Comparison of ENCODE assay signal across 14 cellular contexts in the genomic region with DNA sequence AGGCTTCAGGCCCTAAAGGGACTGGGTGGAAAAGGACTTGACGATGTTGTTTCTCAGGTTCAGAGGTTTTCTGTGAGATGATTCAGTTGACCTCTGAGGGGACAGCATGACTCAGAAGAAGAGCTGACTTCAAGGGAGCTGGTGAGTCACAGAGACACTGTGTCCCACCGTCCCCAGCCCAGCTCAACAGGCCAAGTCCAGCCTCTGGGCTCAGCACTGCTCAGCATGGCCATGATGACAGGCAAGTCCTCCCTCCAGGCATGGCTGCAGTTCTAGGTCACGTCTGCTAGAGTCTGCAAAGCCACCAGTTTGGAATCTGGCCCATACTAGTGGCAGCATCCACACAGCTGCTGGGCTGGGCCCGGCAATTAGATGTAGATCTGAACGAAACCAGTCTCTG. TPM values are rescaled to one million over a fixed set of nuclear protein-coding genes. Genes with fewer than 3 reads are reported as not detected.
DNase-seq lines count a peak whose midpoint lies in the region; ATAC-seq and TF ChIP-seq lines count a peak whose summit lies in the region.
"Had no signal": no experiment of that assay in that cellular context is flagged by ENCODE, and none has a peak within 500 bp of the region (broad histone marks: within the 10 kb centered on the region; RNA-seq: fewer than 3 reads in every experiment).

No MANE protein-coding gene starts in this region.

- H3K27me3 ChIP-seq in IMR-90 (ENCODE audit: control insufficient read depth, insufficient read depth, low read length) = peaks cover 32% of the 10 kb centered on the region; the same call in 1 of the 2 replicates
- H3K27me3 ChIP-seq in mammary epithelial cell (ENCODE audit: insufficient read depth, low read length) = no peaks in the 10 kb centered on the region
- H3K27me3 ChIP-seq: right atrium auricular region had no signal

- no peaks in the 10 kb centered on the region for H3K27me3 Mint-ChIP-seq in activated T-cell treated with anti-CD3 and anti-CD28 coated beads, Interleukin-2, amount 50 U/mL, for 4 hours (ENCODE audit: low read depth)
- peaks cover 4% of the 10 kb centered on the region for H3K27me3 Mint-ChIP-seq in T-helper 2 cell treated with Interferon-gamma antibody and Interleukin-4, amounts not matched to agents 5 μg/mL and 100 μg/mL, for 36 hours (ENCODE audit: low read depth)

- H3K79me2 ChIP-seq in mammary epithelial cell (ENCODE audit: insufficient read depth, low read length) = peaks cover 37% of the 10 kb centered on the region

- CTCF ChIA-PET in IMR-90 (lab: Yijun Ruan, JAX) (interaction anchor here (0.6 kb wide), 1 partner anchor 1715 kb away, joined by 5 read pairs; no protein-coding TSS in a partner anchor), mammary epithelial cell (lab: Charles Lee; ENCODE audit: low non-redundant PET) (no interaction called here)

- no peaks in the 10 kb centered on the region for H3K79me1 ChIP-seq in IMR-90 (ENCODE audit: low read depth in 1 of 2, low read length in 2 of 2)

- H3K27ac Mint-ChIP-seq in T-helper 2 cell treated with Interferon-gamma antibody and Interleukin-4, amounts not matched to agents 5 μg/mL and 100 μg/mL, for 36 hours = no peak overlapping the region
- H3K27ac Mint-ChIP-seq: CD8-positive, alpha-beta T cell; T-helper 17 cell had no signal

- no peak overlapping the region for H4K91ac ChIP-seq in IMR-90 (ENCODE audit: insufficient read depth, low read depth, low read length)

- in situ Hi-C loops in IMR-90 (cut with MboI; ENCODE audit: low sequenced_read_pairs) (no loop called here), mammary epithelial cell (cut with MboI; ENCODE audit: low sequenced_read_pairs in 2 of 2) (no loop called here)

- POLR2A ChIA-PET in IMR-90 (lab: Charles Lee; ENCODE audit: unreplicated experiment) = no interaction called here

- H3K4me2 ChIP-seq in IMR-90 (ENCODE audit: low read depth, low read length) = no peak overlapping the region
- peak overlapping the region; percentile 10 for H3K4me2 ChIP-seq in mammary epithelial cell (ENCODE audit: insufficient read depth, low read depth, low read length)

- H3K4me3 ChIP-seq in IMR-90 (ENCODE audit: insufficient read depth, low read depth, low read length) (no peak overlapping the region), mammary epithelial cell (replicated peaks in 1 of 3; ENCODE audit: insufficient read depth in 1 of 3, low read depth in 2 of 3, low read length in 3 of 3) (no peak overlapping the region)
- H3K4me3 ChIP-seq: right atrium auricular region had no signal

- no peak overlapping the region for H3K14ac ChIP-seq in IMR-90 (replicated peaks; ENCODE audit: low read depth, low read length)

- H2AK5ac ChIP-seq in IMR-90 (ENCODE audit: low read depth, low read length) = no peak overlapping the region

- no peak overlapping the region for H3K18ac ChIP-seq in IMR-90 (ENCODE audit: low read depth, low read length)

- TF ChIP-seq POLR2A in IMR-90 (IDR thresholded peaks at IDR 0.05; ENCODE audit: low read depth, low read length) = no peak

- H3K9me1 ChIP-seq in IMR-90 (ENCODE audit: insufficient read depth, low read length) = no peaks in the 10 kb centered on the region

- H3K36me3 Mint-ChIP-seq in activated T-cell treated with anti-CD3 and anti-CD28 coated beads, Interleukin-2, amount 50 U/mL, for 4 hours (ENCODE audit: insufficient read depth) = no peaks in the 10 kb centered on the region
- H3K36me3 Mint-ChIP-seq in T-helper 2 cell treated with Interferon-gamma antibody and Interleukin-4, amounts not matched to agents 5 μg/mL and 100 μg/mL, for 36 hours (ENCODE audit: low read depth) = no peaks in the 10 kb centered on the region
- H3K36me3 Mint-ChIP-seq: CD8-positive, alpha-beta T cell had no signal

- H4K5ac ChIP-seq in IMR-90 (ENCODE audit: low read depth, low read length) = no peak overlapping the region

- H3K56ac ChIP-seq in IMR-90 (ENCODE audit: extremely low read depth, insufficient read depth, low read length) = no peak overlapping the region

- no peak overlapping the region for H2BK120ac ChIP-seq in IMR-90 (ENCODE audit: low read depth, low read length)

- H3K9me3 Mint-ChIP-seq in activated T-cell treated with anti-CD3 and anti-CD28 coated beads, Interleukin-2, amount 50 U/mL, for 4 hours = no peaks in the 10 kb centered on the region
- H3K9me3 Mint-ChIP-seq in T-helper 2 cell treated with Interferon-gamma antibody and Interleukin-4, amounts not matched to agents 5 μg/mL and 100 μg/mL, for 36 hours = no peaks in the 10 kb centered on the region
- H3K9me3 Mint-ChIP-seq: CD8-positive, alpha-beta T cell had no signal

- DNase-seq in Daoy (ENCODE audit: low read depth) = peak; percentile 29
- peak; percentile 25 for DNase-seq in IMR-90
- peak; percentile 87 for DNase-seq in mammary epithelial cell
- DNase-seq in myocyte (ENCODE audit: low read depth) = peak; percentile 68
- no peak for DNase-seq in AG08396 (ENCODE audit: low spot score)
- no peak for DNase-seq in UCSD-AML1 (lab: John Stamatoyannopoulos, UW; ENCODE audit: unreplicated experiment)
- no peak for DNase-seq in activated T-cell treated with anti-CD3 and anti-CD28 coated beads, Interleukin-2, amount 50 U/mL, for 4 hours
- DNase-seq in T-helper 2 cell treated with Interferon-gamma antibody and Interleukin-4, amounts not matched to agents 5 μg/mL and 100 μg/mL, for 36 hours (ENCODE audit: low spot score) = no peak
- DNase-seq: CD8-positive, alpha-beta T cell; central memory CD4-positive, alpha-beta T cell; glutamatergic neuron; NCI-H82; T-helper 17 cell had no signal

- H2BK5ac ChIP-seq in IMR-90 (ENCODE audit: low read depth, low read length, poor library complexity, severe bottlenecking) = no peak overlapping the region

- H2AFZ ChIP-seq in IMR-90 (replicated peaks; ENCODE audit: low read length, poor library complexity) (peak overlapping the region; percentile 58), mammary epithelial cell (ENCODE audit: low read depth, low read length) (no peak overlapping the region)

- H3K23ac ChIP-seq in IMR-90 (ENCODE audit: low read depth, low read length) = no peak overlapping the region

- TF ChIP-seq RAD21 in IMR-90 (IDR thresholded peaks at IDR 0.05; ENCODE audit: low read length) = no peak

- H3K27ac ChIP-seq in IMR-90 (ENCODE audit: insufficient read depth, low read length) (no peak overlapping the region), mammary epithelial cell (ENCODE audit: insufficient read depth, low read depth, low read length) (peak overlapping the region; percentile 37)
- H3K27ac ChIP-seq: right atrium auricular region had no signal

- no peak overlapping the region for H4K8ac ChIP-seq in IMR-90 (ENCODE audit: low read depth in 2 of 2, low read length in 2 of 2)

- H3K9ac ChIP-seq in IMR-90 (ENCODE audit: low read depth, low read length) (no peak overlapping the region), mammary epithelial cell (ENCODE audit: insufficient read depth, low read length) (no peak overlapping the region)

- H3K36me3 ChIP-seq in IMR-90 (ENCODE audit: control insufficient read depth, insufficient read depth, low read length) = no peaks in the 10 kb centered on the region
- H3K36me3 ChIP-seq in mammary epithelial cell (ENCODE audit: insufficient read depth, low read length) = peaks cover 30% of the 10 kb centered on the region
- H3K36me3 ChIP-seq: right atrium auricular region had no signal

- H3K9me3 ChIP-seq in IMR-90 (ENCODE audit: control insufficient read depth, insufficient read depth, low read length) = no peaks in the 10 kb centered on the region
- no peaks in the 10 kb centered on the region for H3K9me3 ChIP-seq in mammary epithelial cell (replicated peaks; ENCODE audit: insufficient read depth, low read length)
- H3K9me3 ChIP-seq: right atrium auricular region had no signal

- ATAC-seq in IMR-90 (ENCODE audit: low read depth) = peak; percentile 47; the same call in 1 of the 2 replicates
- no peak for ATAC-seq in activated T-cell treated with anti-CD3 and anti-CD28 coated beads, Interleukin-2, amount 50 U/mL, for 4 hours
- ATAC-seq: CD8-positive, alpha-beta T cell; T-helper 17 cell had no signal

- no peak overlapping the region for H2AK9ac ChIP-seq in IMR-90 (replicated peaks; ENCODE audit: low read depth, low read length, poor library complexity)

- no peaks in the 10 kb centered on the region for H3K4me1 ChIP-seq in IMR-90 (ENCODE audit: control insufficient read depth, insufficient read depth, low read length)
- peaks cover 77% of the 10 kb centered on the region for H3K4me1 ChIP-seq in mammary epithelial cell (ENCODE audit: insufficient read depth, low read length)
- H3K4me1 ChIP-seq: right atrium auricular region had no signal

- no peak for TF ChIP-seq CTCF in IMR-90 (conservative IDR thresholded peaks at IDR 0.05; ENCODE audit: low read depth, low read length)
- TF ChIP-seq CTCF in mammary epithelial cell (conservative IDR thresholded peaks at IDR 0.05 in 1 of 2, IDR thresholded peaks at IDR 0.05 in 1 of 2; ENCODE audit: extremely low read depth in 1 of 2, insufficient read depth in 1 of 2, low read depth in 1 of 2, low read length in 2 of 2) = no peak

- BruUV-seq in IMR-90 (replicated peaks; lab: Mats Ljungman, UMichigan) = no TSS peak
- no TSS peak for BruUV-seq in mammary epithelial cell (replicated peaks; lab: Mats Ljungman, UMichigan)

- intact Hi-C loops in IMR-90 (cut with micrococcal nuclease) = no loop called here
- intact Hi-C loops in mammary epithelial cell (cut with micrococcal nuclease) = loop anchor here (5.0 to 10.0 kb wide), 3 partner anchors 112 to 740 kb away; partner anchors contain the start of gene USP2

- H3K4me1 Mint-ChIP-seq in activated T-cell treated with anti-CD3 and anti-CD28 coated beads, Interleukin-2, amount 50 U/mL, for 4 hours (ENCODE audit: low read depth) = no peaks in the 10 kb centered on the region
- no peaks in the 10 kb centered on the region for H3K4me1 Mint-ChIP-seq in T-helper 2 cell treated with Interferon-gamma antibody and Interleukin-4, amounts not matched to agents 5 μg/mL and 100 μg/mL, for 36 hours (ENCODE audit: low read depth)

- dilution Hi-C loops in IMR-90 (cut with HindIII; ENCODE audit: low sequenced_read_pairs, unreplicated experiment) = no loop called here
- dilution Hi-C loops in mammary epithelial cell (cut with HindIII; ENCODE audit: low sequenced_read_pairs) = no loop called here

- H3K4ac ChIP-seq in IMR-90 (ENCODE audit: low read depth, low read length) = no peak overlapping the region

- H2BK15ac ChIP-seq in IMR-90 (ENCODE audit: low read depth, low read length) = no peak overlapping the region

- no peak overlapping the region for H3K4me3 Mint-ChIP-seq in activated T-cell treated with anti-CD3 and anti-CD28 coated beads, Interleukin-2, amount 50 U/mL, for 4 hours
- H3K4me3 Mint-ChIP-seq in T-helper 2 cell treated with Interferon-gamma antibody and Interleukin-4, amounts not matched to agents 5 μg/mL and 100 μg/mL, for 36 hours = no peak overlapping the region
- H3K4me3 Mint-ChIP-seq: CD8-positive, alpha-beta T cell; T-helper 17 cell had no signal

- no peaks in the 10 kb centered on the region; the same call in 1 of the 2 replicates for H4K20me1 ChIP-seq in IMR-90 (ENCODE audit: insufficient read depth, low read length)
- no peaks in the 10 kb centered on the region for H4K20me1 ChIP-seq in mammary epithelial cell (ENCODE audit: insufficient read depth, low read length)

- 29% methylated on average over 1 of the region's 5 CpGs; no CpG with 5 or more reads in 1 of the 2 experiments for WGBS in IMR-90 (ENCODE audit: extremely low coverage in 2 of 2, insufficient read length in 1 of 2), 2 experiments
- WGBS in mammary epithelial cell (ENCODE audit: low coverage, missing lambda C conversion rate) = 10% methylated on average over 3 of the region's 5 CpGs

- no peak overlapping the region for H2BK20ac ChIP-seq in IMR-90 (ENCODE audit: low read depth, low read length)

RNA-seq across cellular contexts. Expression of gene TRIM29, which starts 12.9 kb away (rescaled TPM):
- total RNA-seq in Daoy (2014; rRNA removed; shearing (Covaris generic)) = 0.06 TPM in 1 of 2 replicates, not detected in the other
- total RNA-seq in IMR-90 (2012; rRNA removed) (not detected in 2 replicates), mammary epithelial cell (100 to 1,000 TPM; 256 to 341 TPM), myocyte (not detected in 2 replicates)
- polyA plus RNA-seq in IMR-90 (2012; rRNA removed) (not detected in 2 replicates), mammary epithelial cell (315 TPM)
- not detected in 2 replicates for polyA plus RNA-seq in IMR-90 (2012; cell fraction: cytosol; rRNA removed)
- polyA plus RNA-seq in IMR-90 (2012; cell fraction: nucleus; rRNA removed; ENCODE audit: low replicate concordance) = not detected in 2 replicates
- 668 TPM for polyA minus RNA-seq in mammary epithelial cell
- polyA plus RNA-seq in myocyte (2012) = 0.66 TPM
- total RNA-seq in activated T-cell treated with anti-CD3 and anti-CD28 coated beads, Interleukin-2, amount 50 U/mL, for 4 hours = not detected
- total RNA-seq: CD8-positive, alpha-beta T cell; T-helper 17 cell had no signal

Comparison
In these comparisons a context has a peak if more than half of its experiments do, and no peak if none do; other contexts are left out.
1. DNase-seq: peak in Daoy (single experiment), IMR-90 (single experiment), mammary epithelial cell (single experiment) and myocyte (single experiment); none in AG08396 (single experiment), UCSD-AML1 (single experiment), activated T-cell treated with anti-CD3 and anti-CD28 coated beads, Interleukin-2, amount 50 U/mL, for 4 hours (single experiment) and T-helper 2 cell treated with Interferon-gamma antibody and Interleukin-4, amounts not matched to agents 5 μg/mL and 100 μg/mL, for 36 hours (single experiment).
2. RNA of gene TRIM29, which starts 12.9 kb away (total RNA-seq): 256 to 341 TPM in mammary epithelial cell; 0.06 TPM in Daoy, not detected in myocyte, not detected in IMR-90 and not detected in activated T-cell treated with anti-CD3 and anti-CD28 coated beads, Interleukin-2, amount 50 U/mL, for 4 hours; every median in the first group is over 100 times any median in the second.